ENCODE assay signal across 13 cellular contexts in the genomic region with DNA sequence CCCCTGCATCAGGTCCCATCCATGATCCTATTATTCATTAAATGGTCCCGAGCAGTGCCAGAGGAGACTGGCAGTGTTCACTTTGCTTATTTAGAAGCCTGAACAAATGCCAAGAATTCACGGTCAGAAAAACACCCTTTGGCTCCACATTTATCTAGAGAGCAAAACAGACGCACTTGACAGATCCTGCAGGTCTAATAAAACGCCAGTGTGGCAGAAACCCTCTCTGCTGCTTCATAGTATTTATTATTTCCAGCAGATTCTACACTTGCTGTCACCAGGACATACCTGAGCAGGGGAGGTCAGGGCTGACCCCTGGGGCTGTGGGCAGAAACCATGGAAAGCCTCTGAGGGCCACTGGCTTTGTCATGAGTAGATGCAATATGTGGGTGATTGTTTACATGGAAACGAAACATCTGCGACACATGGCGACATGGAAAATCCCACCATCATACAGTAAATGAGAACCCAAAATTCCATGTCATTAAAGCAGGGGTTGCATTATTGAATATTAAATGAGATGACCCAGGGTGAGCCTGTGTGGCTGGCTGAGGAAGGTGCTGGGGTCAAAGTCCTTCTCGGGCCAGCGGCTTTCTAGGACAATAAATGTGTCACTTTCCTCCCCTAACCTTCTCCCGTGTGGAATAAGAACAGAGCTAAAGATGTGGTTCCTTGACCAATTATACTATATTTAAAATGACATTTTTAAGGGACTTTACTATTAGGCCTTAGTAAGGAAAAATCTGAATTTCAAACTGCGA.
DNase-seq lines count a peak whose midpoint lies in the region; ATAC-seq and TF ChIP-seq lines count a peak whose summit lies in the region.
"Had no signal": no experiment of that assay in that cellular context is flagged by ENCODE, and none has a peak within 500 bp of the region (broad histone marks: within the 10 kb centered on the region; RNA-seq: fewer than 3 reads in every experiment).

No MANE protein-coding gene starts in this region.

- peak; percentile 20 for DNase-seq in NCI-H345 (lab: John Stamatoyannopoulos, UW)
- DNase-seq in epithelial cell of prostate (ENCODE audit: low read depth, low spot score): no peak
- no peak for DNase-seq in lung (ENCODE audit: low spot score)
- no peak for DNase-seq in thoracic aorta (ENCODE audit: low spot score)
- DNase-seq in activated effector memory CD4-positive, alpha-beta T cell treated with Interleukin-2 at 50 U/mL for 16 hours: no peak
- DNase-seq in COLO829 (ENCODE audit: low spot score): no peak
- no peak for DNase-seq in AG20443 (ENCODE audit: low spot score)
- DNase-seq in NCI-H748 (lab: John Stamatoyannopoulos, UW; ENCODE audit: unreplicated experiment): no peak
- DNase-seq: activated naive CD4-positive, alpha-beta T cell; CD4-positive, alpha-beta memory T cell; ovary; PC-3 had no signal

- H3K4me3 ChIP-seq in lung: no peak overlapping the region
- no peak overlapping the region for H3K4me3 ChIP-seq in thoracic aorta
- H3K4me3 ChIP-seq: ovary had no signal

- H3K36me3 ChIP-seq in lung (ENCODE audit: control insufficient read depth in 2 of 2, insufficient read depth in 2 of 2, low read length in 2 of 2) (no peaks in the 10 kb centered on the region), thoracic aorta (no peaks in the 10 kb centered on the region)
- H3K36me3 ChIP-seq: ovary had no signal

- no peaks in the 10 kb centered on the region for H3K9me3 ChIP-seq in lung (ENCODE audit: control insufficient read depth in 2 of 2, insufficient read depth in 1 of 2, low read length in 1 of 2)
- H3K9me3 ChIP-seq in thoracic aorta: no peaks in the 10 kb centered on the region
- H3K9me3 ChIP-seq: ovary had no signal

- H3K27ac ChIP-seq in epithelial cell of prostate (peak overlapping the region; percentile 76), lung (ENCODE audit: low read depth in 1 of 2, low read length in 1 of 2) (peak overlapping the region; percentile 22 to 44), thoracic aorta (peak overlapping the region; percentile 68 to 90)
- H3K27ac ChIP-seq: KMS-11 had no signal

- no peaks in the 10 kb centered on the region for H3K27me3 ChIP-seq in lung (ENCODE audit: control insufficient read depth, insufficient read depth)
- no peaks in the 10 kb centered on the region for H3K27me3 ChIP-seq in thoracic aorta (replicated peaks; ENCODE audit: insufficient read depth)
- H3K27me3 ChIP-seq: ovary had no signal

- ATAC-seq in lung (ENCODE audit: insufficient read depth, low FRiP score) (no peak), thoracic aorta (ENCODE audit: insufficient number of reproducible peaks, low FRiP score, low read depth) (peak; percentile 2)
- ATAC-seq: PC-3 had no signal

- TF ChIP-seq CTCF in lung (IDR thresholded peaks at IDR 0.05; ENCODE audit: control extremely low read depth, extremely low read depth): no peak
- TF ChIP-seq CTCF in thoracic aorta (IDR thresholded peaks at IDR 0.05): no peak

- 73 to 80% methylated on average over 11 of the region's 11 CpGs for WGBS in lung, 2 donors

- peaks cover 0 to 20% of the 10 kb centered on the region in 2 donors for H3K4me1 ChIP-seq in lung (ENCODE audit: control insufficient read depth in 2 of 2, insufficient read depth in 2 of 2, low read length in 2 of 2)
- peaks cover 10 to 62% of the 10 kb centered on the region in 2 donors for H3K4me1 ChIP-seq in thoracic aorta (ENCODE audit: control insufficient read depth in 1 of 2, low read depth in 2 of 2)
